1 cellular context compared by ENCODE assay signal in genomic region chr11:118435233-118435892, GRCh38.
A peak's percentile ranks its signal among the peaks of the same experiment; 100 is the strongest.
TF ChIP-seq lines count a peak whose summit lies in the region.

No MANE protein-coding gene starts in this region.

TF ChIP-seq in GM12878, 131 proteins besides CTCF, POLR2A, EP300 and RAD21 (continued from another document and continues in another):
- TF ChIP-seq, protein P1, sequence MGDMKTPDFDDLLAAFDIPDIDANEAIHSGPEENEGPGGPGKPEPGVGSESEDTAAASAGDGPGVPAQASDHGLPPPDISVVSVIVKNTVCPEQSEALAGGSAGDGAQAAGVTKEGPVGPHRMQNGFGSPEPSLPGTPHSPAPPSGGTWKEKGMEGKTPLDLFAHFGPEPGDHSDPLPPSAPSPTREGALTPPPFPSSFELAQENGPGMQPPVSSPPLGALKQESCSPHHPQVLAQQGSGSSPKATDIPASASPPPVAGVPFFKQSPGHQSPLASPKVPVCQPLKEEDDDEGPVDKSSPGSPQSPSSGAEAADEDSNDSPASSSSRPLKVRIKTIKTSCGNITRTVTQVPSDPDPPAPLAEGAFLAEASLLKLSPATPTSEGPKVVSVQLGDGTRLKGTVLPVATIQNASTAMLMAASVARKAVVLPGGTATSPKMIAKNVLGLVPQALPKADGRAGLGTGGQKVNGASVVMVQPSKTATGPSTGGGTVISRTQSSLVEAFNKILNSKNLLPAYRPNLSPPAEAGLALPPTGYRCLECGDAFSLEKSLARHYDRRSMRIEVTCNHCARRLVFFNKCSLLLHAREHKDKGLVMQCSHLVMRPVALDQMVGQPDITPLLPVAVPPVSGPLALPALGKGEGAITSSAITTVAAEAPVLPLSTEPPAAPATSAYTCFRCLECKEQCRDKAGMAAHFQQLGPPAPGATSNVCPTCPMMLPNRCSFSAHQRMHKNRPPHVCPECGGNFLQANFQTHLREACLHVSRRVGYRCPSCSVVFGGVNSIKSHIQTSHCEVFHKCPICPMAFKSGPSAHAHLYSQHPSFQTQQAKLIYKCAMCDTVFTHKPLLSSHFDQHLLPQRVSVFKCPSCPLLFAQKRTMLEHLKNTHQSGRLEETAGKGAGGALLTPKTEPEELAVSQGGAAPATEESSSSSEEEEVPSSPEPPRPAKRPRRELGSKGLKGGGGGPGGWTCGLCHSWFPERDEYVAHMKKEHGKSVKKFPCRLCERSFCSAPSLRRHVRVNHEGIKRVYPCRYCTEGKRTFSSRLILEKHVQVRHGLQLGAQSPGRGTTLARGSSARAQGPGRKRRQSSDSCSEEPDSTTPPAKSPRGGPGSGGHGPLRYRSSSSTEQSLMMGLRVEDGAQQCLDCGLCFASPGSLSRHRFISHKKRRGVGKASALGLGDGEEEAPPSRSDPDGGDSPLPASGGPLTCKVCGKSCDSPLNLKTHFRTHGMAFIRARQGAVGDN (IDR thresholded peaks at IDR 0.05), result no peak
- TF ChIP-seq YBX1 (IDR thresholded peaks at IDR 0.05) (no peak), ZNF622 (IDR thresholded peaks at IDR 0.05) (no peak), ZNF274 (IDR thresholded peaks at IDR 0.05; ENCODE audit: insufficient read depth, insufficient read length) (no peak), HDGF (IDR thresholded peaks at IDR 0.05) (no peak), TBL1XR1 (IDR thresholded peaks at IDR 0.05; ENCODE audit: low read depth, low read length) (no peak), MEF2B (IDR thresholded peaks at IDR 0.05; ENCODE audit: partially characterized antibody, poor library complexity, severe bottlenecking) (no peak), SUPT20H (IDR thresholded peaks at IDR 0.05; ENCODE audit: borderline replicate concordance, control insufficient read depth, low read depth, low read length) (no peak), IKZF2 (IDR thresholded peaks at IDR 0.05) (no peak), MYB (IDR thresholded peaks at IDR 0.05; ENCODE audit: borderline replicate concordance, low read depth, low read length) (no peak), SREBF1 (IDR thresholded peaks at IDR 0.05; ENCODE audit: low read length) (no peak), HSF1 (IDR thresholded peaks at IDR 0.05; ENCODE audit: low read depth, low read length) (no peak), ATF2 (IDR thresholded peaks at IDR 0.05; ENCODE audit: low read length) (no peak), ZNF207 (IDR thresholded peaks at IDR 0.05; ENCODE audit: borderline replicate concordance) (no peak), CHD1 (IDR thresholded peaks at IDR 0.05; ENCODE audit: low read depth, low read length) (no peak), RBBP5 (conservative IDR thresholded peaks at IDR 0.05) (no peak), NR2F1 (conservative IDR thresholded peaks at IDR 0.05) (no peak), SMAD1 (IDR thresholded peaks at IDR 0.05; ENCODE audit: low read depth, partially characterized antibody) (no peak), DPF2 (IDR thresholded peaks at IDR 0.05) (no peak), MLLT1 (IDR thresholded peaks at IDR 0.05) (no peak), PAX5 (IDR thresholded peaks at IDR 0.05; ENCODE audit: borderline replicate concordance, low read depth, low read length) (no peak), RUNX3 (IDR thresholded peaks at IDR 0.05; ENCODE audit: low read length) (no peak), PML (IDR thresholded peaks at IDR 0.05; ENCODE audit: low read length) (no peak), POU2F2 (IDR thresholded peaks at IDR 0.05; ENCODE audit: borderline replicate concordance, low read depth, low read length) (peak; percentile 78; the same call in 2 of the 3 replicates), ELK1 (IDR thresholded peaks at IDR 0.05; ENCODE audit: low read depth, low read length) (no peak), ZBTB33 (IDR thresholded peaks at IDR 0.05) (no peak), MAX (IDR thresholded peaks at IDR 0.05; ENCODE audit: low read depth, low read length) (no peak; the same call in none of the 2 replicates), LARP7 (IDR thresholded peaks at IDR 0.05) (no peak), STAT1 (conservative IDR thresholded peaks at IDR 0.05) (no peak), NR2C1 (IDR thresholded peaks at IDR 0.05) (no peak), FOS (IDR thresholded peaks at IDR 0.05; ENCODE audit: borderline replicate concordance, extremely low read depth, insufficient read length) (no peak)
- TF ChIP-seq, protein P2, sequence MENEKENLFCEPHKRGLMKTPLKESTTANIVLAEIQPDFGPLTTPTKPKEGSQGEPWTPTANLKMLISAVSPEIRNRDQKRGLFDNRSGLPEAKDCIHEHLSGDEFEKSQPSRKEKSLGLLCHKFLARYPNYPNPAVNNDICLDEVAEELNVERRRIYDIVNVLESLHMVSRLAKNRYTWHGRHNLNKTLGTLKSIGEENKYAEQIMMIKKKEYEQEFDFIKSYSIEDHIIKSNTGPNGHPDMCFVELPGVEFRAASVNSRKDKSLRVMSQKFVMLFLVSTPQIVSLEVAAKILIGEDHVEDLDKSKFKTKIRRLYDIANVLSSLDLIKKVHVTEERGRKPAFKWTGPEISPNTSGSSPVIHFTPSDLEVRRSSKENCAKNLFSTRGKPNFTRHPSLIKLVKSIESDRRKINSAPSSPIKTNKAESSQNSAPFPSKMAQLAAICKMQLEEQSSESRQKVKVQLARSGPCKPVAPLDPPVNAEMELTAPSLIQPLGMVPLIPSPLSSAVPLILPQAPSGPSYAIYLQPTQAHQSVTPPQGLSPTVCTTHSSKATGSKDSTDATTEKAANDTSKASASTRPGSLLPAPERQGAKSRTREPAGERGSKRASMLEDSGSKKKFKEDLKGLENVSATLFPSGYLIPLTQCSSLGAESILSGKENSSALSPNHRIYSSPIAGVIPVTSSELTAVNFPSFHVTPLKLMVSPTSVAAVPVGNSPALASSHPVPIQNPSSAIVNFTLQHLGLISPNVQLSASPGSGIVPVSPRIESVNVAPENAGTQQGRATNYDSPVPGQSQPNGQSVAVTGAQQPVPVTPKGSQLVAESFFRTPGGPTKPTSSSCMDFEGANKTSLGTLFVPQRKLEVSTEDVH (IDR thresholded peaks at IDR 0.05; ENCODE audit: low read depth, partially characterized antibody), result no peak
- TF ChIP-seq, protein P3, sequence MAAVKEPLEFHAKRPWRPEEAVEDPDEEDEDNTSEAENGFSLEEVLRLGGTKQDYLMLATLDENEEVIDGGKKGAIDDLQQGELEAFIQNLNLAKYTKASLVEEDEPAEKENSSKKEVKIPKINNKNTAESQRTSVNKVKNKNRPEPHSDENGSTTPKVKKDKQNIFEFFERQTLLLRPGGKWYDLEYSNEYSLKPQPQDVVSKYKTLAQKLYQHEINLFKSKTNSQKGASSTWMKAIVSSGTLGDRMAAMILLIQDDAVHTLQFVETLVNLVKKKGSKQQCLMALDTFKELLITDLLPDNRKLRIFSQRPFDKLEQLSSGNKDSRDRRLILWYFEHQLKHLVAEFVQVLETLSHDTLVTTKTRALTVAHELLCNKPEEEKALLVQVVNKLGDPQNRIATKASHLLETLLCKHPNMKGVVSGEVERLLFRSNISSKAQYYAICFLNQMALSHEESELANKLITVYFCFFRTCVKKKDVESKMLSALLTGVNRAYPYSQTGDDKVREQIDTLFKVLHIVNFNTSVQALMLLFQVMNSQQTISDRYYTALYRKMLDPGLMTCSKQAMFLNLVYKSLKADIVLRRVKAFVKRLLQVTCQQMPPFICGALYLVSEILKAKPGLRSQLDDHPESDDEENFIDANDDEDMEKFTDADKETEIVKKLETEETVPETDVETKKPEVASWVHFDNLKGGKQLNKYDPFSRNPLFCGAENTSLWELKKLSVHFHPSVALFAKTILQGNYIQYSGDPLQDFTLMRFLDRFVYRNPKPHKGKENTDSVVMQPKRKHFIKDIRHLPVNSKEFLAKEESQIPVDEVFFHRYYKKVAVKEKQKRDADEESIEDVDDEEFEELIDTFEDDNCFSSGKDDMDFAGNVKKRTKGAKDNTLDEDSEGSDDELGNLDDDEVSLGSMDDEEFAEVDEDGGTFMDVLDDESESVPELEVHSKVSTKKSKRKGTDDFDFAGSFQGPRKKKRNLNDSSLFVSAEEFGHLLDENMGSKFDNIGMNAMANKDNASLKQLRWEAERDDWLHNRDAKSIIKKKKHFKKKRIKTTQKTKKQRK (IDR thresholded peaks at IDR 0.05; ENCODE audit: low read depth, low read length), result no peak
- TF ChIP-seq, protein P4, sequence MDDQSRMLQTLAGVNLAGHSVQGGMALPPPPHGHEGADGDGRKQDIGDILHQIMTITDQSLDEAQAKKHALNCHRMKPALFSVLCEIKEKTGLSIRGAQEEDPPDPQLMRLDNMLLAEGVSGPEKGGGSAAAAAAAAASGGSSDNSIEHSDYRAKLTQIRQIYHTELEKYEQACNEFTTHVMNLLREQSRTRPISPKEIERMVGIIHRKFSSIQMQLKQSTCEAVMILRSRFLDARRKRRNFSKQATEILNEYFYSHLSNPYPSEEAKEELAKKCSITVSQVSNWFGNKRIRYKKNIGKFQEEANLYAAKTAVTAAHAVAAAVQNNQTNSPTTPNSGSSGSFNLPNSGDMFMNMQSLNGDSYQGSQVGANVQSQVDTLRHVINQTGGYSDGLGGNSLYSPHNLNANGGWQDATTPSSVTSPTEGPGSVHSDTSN (IDR thresholded peaks at IDR 0.05; ENCODE audit: insufficient replicate concordance, low read depth, low read length), result no peak
- TF ChIP-seq, protein P5, sequence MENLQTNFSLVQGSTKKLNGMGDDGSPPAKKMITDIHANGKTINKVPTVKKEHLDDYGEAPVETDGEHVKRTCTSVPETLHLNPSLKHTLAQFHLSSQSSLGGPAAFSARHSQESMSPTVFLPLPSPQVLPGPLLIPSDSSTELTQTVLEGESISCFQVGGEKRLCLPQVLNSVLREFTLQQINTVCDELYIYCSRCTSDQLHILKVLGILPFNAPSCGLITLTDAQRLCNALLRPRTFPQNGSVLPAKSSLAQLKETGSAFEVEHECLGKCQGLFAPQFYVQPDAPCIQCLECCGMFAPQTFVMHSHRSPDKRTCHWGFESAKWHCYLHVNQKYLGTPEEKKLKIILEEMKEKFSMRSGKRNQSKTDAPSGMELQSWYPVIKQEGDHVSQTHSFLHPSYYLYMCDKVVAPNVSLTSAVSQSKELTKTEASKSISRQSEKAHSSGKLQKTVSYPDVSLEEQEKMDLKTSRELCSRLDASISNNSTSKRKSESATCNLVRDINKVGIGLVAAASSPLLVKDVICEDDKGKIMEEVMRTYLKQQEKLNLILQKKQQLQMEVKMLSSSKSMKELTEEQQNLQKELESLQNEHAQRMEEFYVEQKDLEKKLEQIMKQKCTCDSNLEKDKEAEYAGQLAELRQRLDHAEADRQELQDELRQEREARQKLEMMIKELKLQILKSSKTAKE (IDR thresholded peaks at IDR 0.05; ENCODE audit: low read depth, poor library complexity, severe bottlenecking), result no peak
